Comparison of ENCODE assay signal across 1 cellular context in genomic region chr14:69316449-69317391, GRCh38.
TF ChIP-seq lines count a peak whose summit lies in the region.

No MANE protein-coding gene starts in this region.

TF ChIP-seq in SK-N-SH, 30 proteins besides CTCF, POLR2A, EP300 and RAD21 (continued from another document):
- TF ChIP-seq PBX3 (IDR thresholded peaks at IDR 0.05) (peak; percentile 48), NFIC (IDR thresholded peaks at IDR 0.05; ENCODE audit: borderline replicate concordance) (peak; percentile 94), CHD2 (IDR thresholded peaks at IDR 0.05; ENCODE audit: low read length, partially characterized antibody) (no peak), TAF1 (IDR thresholded peaks at IDR 0.05; ENCODE audit: borderline replicate concordance, low read depth, low read length) (peak; percentile 25; the same call in 1 of the 2 replicates), GABPA (IDR thresholded peaks at IDR 0.05; ENCODE audit: low read depth) (no peak), MXI1 (IDR thresholded peaks at IDR 0.05; ENCODE audit: low read depth, low read length) (no peak), SIN3A (IDR thresholded peaks at IDR 0.05; ENCODE audit: borderline replicate concordance, low read depth, low read length) (peak; percentile 62; the same call in 1 of the 2 replicates), JUND (IDR thresholded peaks at IDR 0.05) (peak; percentile 84), GATA2 (CRISPR knock-in tag; IDR thresholded peaks at IDR 0.05) (no peak), FOXM1 (IDR thresholded peaks at IDR 0.05; ENCODE audit: low read depth) (no peak), ELF1 (IDR thresholded peaks at IDR 0.05) (no peak), ZBTB33 (IDR thresholded peaks at IDR 0.05; ENCODE audit: borderline replicate concordance, low read depth) (no peak), MAX (IDR thresholded peaks at IDR 0.05; ENCODE audit: low read depth) (peak; percentile 88), RFX5 (IDR thresholded peaks at IDR 0.05; ENCODE audit: low read length) (no peak), RCOR1 (IDR thresholded peaks at IDR 0.05; ENCODE audit: low read length) (no peak), FOSL2 (IDR thresholded peaks at IDR 0.05; ENCODE audit: borderline replicate concordance, low read depth) (peak; percentile 77; the same call in 1 of the 2 replicates)
TF ChIP-seq in SK-N-SH: peak in this region for 11.
